ENCODE assay signal across 2 cellular contexts in the genomic region with DNA sequence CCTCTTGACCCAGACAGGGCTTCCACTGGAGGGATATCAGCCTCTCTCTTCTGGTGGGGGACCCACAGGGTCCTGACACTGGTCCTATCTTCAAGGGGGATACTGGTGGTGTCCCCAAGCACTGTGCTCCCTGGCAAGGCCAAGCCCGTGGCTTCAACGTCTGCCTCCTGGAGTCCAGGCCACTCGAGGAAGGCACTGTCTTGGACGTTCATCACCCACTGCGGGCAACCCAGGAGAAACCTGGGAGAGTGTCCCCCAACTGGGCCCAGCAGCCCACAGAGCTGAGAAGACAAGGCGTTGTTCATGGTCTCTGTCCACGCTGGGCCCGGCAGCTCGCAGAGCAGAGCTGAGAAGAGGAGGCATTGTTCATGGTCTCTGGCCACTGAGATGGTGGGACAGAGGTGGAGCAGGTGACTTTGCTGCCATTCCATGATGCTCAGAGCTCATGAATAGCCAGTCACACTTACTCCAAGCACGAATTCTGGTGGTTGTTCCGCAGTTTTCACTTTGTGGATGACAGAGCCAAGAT.
TF ChIP-seq lines count a peak whose summit lies in the region.

No MANE protein-coding gene starts in this region.

TF ChIP-seq in H1, 55 proteins besides CTCF, POLR2A, EP300 and RAD21:
- TF ChIP-seq, protein P1, sequence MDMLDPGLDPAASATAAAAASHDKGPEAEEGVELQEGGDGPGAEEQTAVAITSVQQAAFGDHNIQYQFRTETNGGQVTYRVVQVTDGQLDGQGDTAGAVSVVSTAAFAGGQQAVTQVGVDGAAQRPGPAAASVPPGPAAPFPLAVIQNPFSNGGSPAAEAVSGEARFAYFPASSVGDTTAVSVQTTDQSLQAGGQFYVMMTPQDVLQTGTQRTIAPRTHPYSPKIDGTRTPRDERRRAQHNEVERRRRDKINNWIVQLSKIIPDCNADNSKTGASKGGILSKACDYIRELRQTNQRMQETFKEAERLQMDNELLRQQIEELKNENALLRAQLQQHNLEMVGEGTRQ (IDR thresholded peaks at IDR 0.05; ENCODE audit: low read length) = no peak

TF ChIP-seq in HEK293T, 16 proteins besides CTCF, POLR2A, EP300 and RAD21:
- no peak for TF ChIP-seq TARDBP (IDR thresholded peaks at IDR 0.05)
- no peak for TF ChIP-seq SP1 (IDR thresholded peaks at IDR 0.05)
- TF ChIP-seq PKNOX1 (IDR thresholded peaks at IDR 0.05) = no peak
- TF ChIP-seq CTBP1 (IDR thresholded peaks at IDR 0.05; ENCODE audit: borderline replicate concordance) = no peak
- no peak for TF ChIP-seq FOXM1 (IDR thresholded peaks at IDR 0.05; ENCODE audit: borderline replicate concordance)
- no peak for TF ChIP-seq LEF1 (IDR thresholded peaks at IDR 0.05; ENCODE audit: borderline replicate concordance)
- no peak for TF ChIP-seq ZNF384 (IDR thresholded peaks at IDR 0.05)
- TF ChIP-seq HDGF (IDR thresholded peaks at IDR 0.05; ENCODE audit: borderline replicate concordance) = no peak
- no peak for TF ChIP-seq ARNT (IDR thresholded peaks at IDR 0.05)
- TF ChIP-seq SUZ12 (IDR thresholded peaks at IDR 0.05) = no peak
- no peak for TF ChIP-seq FOXK2 (IDR thresholded peaks at IDR 0.05)
- no peak for TF ChIP-seq ELF4 (IDR thresholded peaks at IDR 0.05)
- no peak for TF ChIP-seq BHLHE40 (IDR thresholded peaks at IDR 0.05; ENCODE audit: borderline replicate concordance)
- TF ChIP-seq FOXA1 (IDR thresholded peaks at IDR 0.05) = no peak
- no peak for TF ChIP-seq NFRKB (IDR thresholded peaks at IDR 0.05)
- TF ChIP-seq L3MBTL2 (conservative IDR thresholded peaks at IDR 0.05) = no peak
TF ChIP-seq in HEK293T: peak in this region for 0.
